Comparison of ENCODE assay signal across 21 cellular contexts in genomic region chr7:98335411-98335977, GRCh38. TPM values are rescaled to one million over a fixed set of nuclear protein-coding genes. Genes with fewer than 3 reads are reported as not detected.
DNase-seq lines count a peak whose midpoint lies in the region; ATAC-seq and TF ChIP-seq lines count a peak whose summit lies in the region.
"Had no signal": no experiment of that assay in that cellular context is flagged by ENCODE, and none has a peak within 500 bp of the region (broad histone marks: within the 10 kb centered on the region; RNA-seq: fewer than 3 reads in every experiment).

No MANE protein-coding gene starts in this region.

- no peak overlapping the region for H3K27ac ChIP-seq in spleen
- H3K27ac ChIP-seq: 22Rv1, BLaER1, HL-60 had no signal

- CTCF ChIA-PET in activated CD4-positive, alpha-beta T cell treated with anti-CD3 and anti-CD28 coated beads for 36 hours (lab: Charles Lee), result no interaction called here
- CTCF ChIA-PET in activated CD4-positive, alpha-beta T cell treated with anti-CD3 and anti-CD28 coated beads, Interleukin-2, amount 10 ng/mL, durations not matched to agents 7 days and 5 days (lab: Charles Lee), result no interaction called here
- CTCF ChIA-PET in Caco-2 (lab: Charles Lee), result no interaction called here

- intact Hi-C loops in activated CD4-positive, alpha-beta T cell treated with anti-CD3 and anti-CD28 coated beads for 36 hours (cut with DNase I, micrococcal nuclease), result no loop called here
- intact Hi-C loops in Caco-2 (cut with micrococcal nuclease; ENCODE audit: unreplicated experiment), result no loop called here
- intact Hi-C loops in spleen (cut with DNase I; ENCODE audit: low total_unique reads), result no loop called here

- peaks cover 2% of the 10 kb centered on the region for H3K27me3 Mint-ChIP-seq in activated CD4-positive, alpha-beta T cell treated with anti-CD3 and anti-CD28 coated beads for 36 hours
- H3K27me3 Mint-ChIP-seq in activated CD4-positive, alpha-beta T cell treated with anti-CD3 and anti-CD28 coated beads, Interleukin-2, amount 10 ng/mL, durations not matched to agents 7 days and 5 days, result no peaks in the 10 kb centered on the region
- H3K27me3 Mint-ChIP-seq in Caco-2 (ENCODE audit: insufficient read depth, unreplicated experiment) (no peaks in the 10 kb centered on the region), chondrocyte (ENCODE audit: low read depth) (no peaks in the 10 kb centered on the region)

- POLR2A ChIA-PET in activated CD4-positive, alpha-beta T cell treated with anti-CD3 and anti-CD28 coated beads for 36 hours (lab: Charles Lee), result no interaction called here
- POLR2A ChIA-PET in activated CD4-positive, alpha-beta T cell treated with anti-CD3 and anti-CD28 coated beads, Interleukin-2, amount 10 ng/mL, durations not matched to agents 7 days and 5 days (lab: Charles Lee), result no interaction called here
- POLR2A ChIA-PET in Caco-2 (lab: Charles Lee), result no interaction called here

- H3K27me3 ChIP-seq in Caco-2 (replicated peaks; ENCODE audit: control insufficient read depth, insufficient read depth, low read length), result no peaks in the 10 kb centered on the region
- no peaks in the 10 kb centered on the region for H3K27me3 ChIP-seq in spleen (replicated peaks in 1 of 7)
- H3K27me3 ChIP-seq: BLaER1 had no signal

- H3K4me1 ChIP-seq in Caco-2, result peaks cover 7% of the 10 kb centered on the region
- H3K4me1 ChIP-seq in spleen, result no peaks in the 10 kb centered on the region
- H3K4me1 ChIP-seq: BLaER1 had no signal

- no peaks in the 10 kb centered on the region for H3K36me3 Mint-ChIP-seq in activated CD4-positive, alpha-beta T cell treated with anti-CD3 and anti-CD28 coated beads for 36 hours (ENCODE audit: low read depth)
- no peaks in the 10 kb centered on the region for H3K36me3 Mint-ChIP-seq in activated CD4-positive, alpha-beta T cell treated with anti-CD3 and anti-CD28 coated beads, Interleukin-2, amount 10 ng/mL, durations not matched to agents 7 days and 5 days (ENCODE audit: low read depth)
- H3K36me3 Mint-ChIP-seq in Caco-2 (ENCODE audit: insufficient read depth, unreplicated experiment), result peaks cover 62% of the 10 kb centered on the region
- peaks cover 5% of the 10 kb centered on the region for H3K36me3 Mint-ChIP-seq in chondrocyte (ENCODE audit: low read depth)
- H3K36me3 Mint-ChIP-seq: CD14-positive monocyte had no signal

- no peak for TF ChIP-seq POLR2A in spleen (IDR thresholded peaks at IDR 0.05)

- BruUV-seq in Caco-2 (replicated peaks; lab: Mats Ljungman, UMichigan), result no TSS peak

- H3K4me1 Mint-ChIP-seq in activated CD4-positive, alpha-beta T cell treated with anti-CD3 and anti-CD28 coated beads for 36 hours, result no peaks in the 10 kb centered on the region
- H3K4me1 Mint-ChIP-seq in activated CD4-positive, alpha-beta T cell treated with anti-CD3 and anti-CD28 coated beads, Interleukin-2, amount 10 ng/mL, durations not matched to agents 7 days and 5 days, result no peaks in the 10 kb centered on the region
- H3K4me1 Mint-ChIP-seq in Caco-2 (ENCODE audit: low read depth, unreplicated experiment), result peaks cover 12% of the 10 kb centered on the region
- H3K4me1 Mint-ChIP-seq in chondrocyte (ENCODE audit: low read depth), result peaks cover 13% of the 10 kb centered on the region
- H3K4me1 Mint-ChIP-seq: CD14-positive monocyte; CD4-positive, alpha-beta memory T cell had no signal

- no peak overlapping the region for H3K4me3 ChIP-seq in Caco-2 (ENCODE audit: low read depth, low read length)
- no peak overlapping the region for H3K4me3 ChIP-seq in spleen
- H3K4me3 ChIP-seq: A549, BLaER1 had no signal

- H3K36me3 ChIP-seq in Caco-2 (ENCODE audit: control insufficient read depth, insufficient read depth, low read length) (no peaks in the 10 kb centered on the region; the same call in 1 of the 2 replicates), spleen (no peaks in the 10 kb centered on the region)
- H3K36me3 ChIP-seq: BLaER1 had no signal

- ATAC-seq in activated CD4-positive, alpha-beta T cell treated with anti-CD3 and anti-CD28 coated beads for 36 hours, result no peak

- no peak overlapping the region for H3K27ac Mint-ChIP-seq in activated CD4-positive, alpha-beta T cell treated with anti-CD3 and anti-CD28 coated beads for 36 hours
- no peak overlapping the region for H3K27ac Mint-ChIP-seq in activated CD4-positive, alpha-beta T cell treated with anti-CD3 and anti-CD28 coated beads, Interleukin-2, amount 10 ng/mL, durations not matched to agents 7 days and 5 days
- H3K27ac Mint-ChIP-seq in Caco-2 (ENCODE audit: unreplicated experiment), result peak overlapping the region; percentile 47
- no peak overlapping the region for H3K27ac Mint-ChIP-seq in chondrocyte (ENCODE audit: unreplicated experiment)
- H3K27ac Mint-ChIP-seq: CD14-positive monocyte, HFFc6 had no signal

- 86 to 92% (median 88%) methylated on average over 8 of the region's 8 CpGs for WGBS in spleen, 5 donors

- no peak for DNase-seq in activated CD4-positive, alpha-beta T cell treated with anti-CD3 and anti-CD28 coated beads for 36 hours
- DNase-seq in activated CD4-positive, alpha-beta T cell treated with anti-CD3 and anti-CD28 coated beads, Interleukin-2, amount 10 ng/mL, durations not matched to agents 7 days and 5 days, result no peak
- no peak for DNase-seq in Caco-2
- DNase-seq in chondrocyte (ENCODE audit: low spot score), result peak; percentile 54
- DNase-seq in spleen, result peak; percentile 56
- DNase-seq in NCI-H524 treated with DMSO at 0.1 percent for 48 hours (lab: John Stamatoyannopoulos, UW), result no peak
- DNase-seq in DMS 273 (lab: John Stamatoyannopoulos, UW; ENCODE audit: unreplicated experiment), result no peak
- DNase-seq in NCI-H1092 (lab: John Stamatoyannopoulos, UW), result no peak
- DNase-seq: CD4-positive, alpha-beta memory T cell; DMS153; DMS79; GDM1; GOT3; H7; HFFc6; IMR-90 had no signal

- TF ChIP-seq CTCF in Caco-2 (IDR thresholded peaks at IDR 0.05; ENCODE audit: insufficient read depth in 1 of 2, low read depth in 1 of 2, low read length in 1 of 2, severe bottlenecking in 1 of 2, unreplicated experiment in 1 of 2), result no peak
- TF ChIP-seq CTCF in chondrocyte (IDR thresholded peaks at IDR 0.05), result no peak
- TF ChIP-seq CTCF in spleen (IDR thresholded peaks at IDR 0.05 in 8 of 11, conservative IDR thresholded peaks at IDR 0.05 in 3 of 11), result no peak

- peaks cover 7% of the 10 kb centered on the region for H3K9me3 Mint-ChIP-seq in activated CD4-positive, alpha-beta T cell treated with anti-CD3 and anti-CD28 coated beads for 36 hours (ENCODE audit: low read depth)
- no peaks in the 10 kb centered on the region for H3K9me3 Mint-ChIP-seq in activated CD4-positive, alpha-beta T cell treated with anti-CD3 and anti-CD28 coated beads, Interleukin-2, amount 10 ng/mL, durations not matched to agents 7 days and 5 days
- H3K9me3 Mint-ChIP-seq in Caco-2 (ENCODE audit: unreplicated experiment) (peaks cover 12% of the 10 kb centered on the region), chondrocyte (ENCODE audit: low read depth) (peaks cover 14% of the 10 kb centered on the region)

- H3K4me3 Mint-ChIP-seq in activated CD4-positive, alpha-beta T cell treated with anti-CD3 and anti-CD28 coated beads for 36 hours, result peak overlapping the region; percentile 18
- no peak overlapping the region for H3K4me3 Mint-ChIP-seq in activated CD4-positive, alpha-beta T cell treated with anti-CD3 and anti-CD28 coated beads, Interleukin-2, amount 10 ng/mL, durations not matched to agents 7 days and 5 days
- no peak overlapping the region for H3K4me3 Mint-ChIP-seq in Caco-2 (ENCODE audit: unreplicated experiment)
- no peak overlapping the region for H3K4me3 Mint-ChIP-seq in chondrocyte (ENCODE audit: unreplicated experiment)
- H3K4me3 Mint-ChIP-seq: CD4-positive, alpha-beta memory T cell; HFFc6 had no signal

- H3K9me3 ChIP-seq in Caco-2 (peaks cover 14% of the 10 kb centered on the region), spleen (peaks cover 0 to 12% (median 4%) of the 10 kb centered on the region in 8 donors)
- H3K9me3 ChIP-seq: A549 had no signal

RNA-seq across cellular contexts. Expression of gene BRI3, which starts 54.0 kb away (rescaled TPM):
- 10 to 100 TPM; 45.1 to 47.6 TPM for total RNA-seq in activated CD4-positive, alpha-beta T cell treated with anti-CD3 and anti-CD28 coated beads for 36 hours
- total RNA-seq in activated CD4-positive, alpha-beta T cell treated with anti-CD3 and anti-CD28 coated beads, Interleukin-2, amount 10 ng/mL, durations not matched to agents 7 days and 5 days, result 10 to 100 TPM; 42.0 to 48.3 TPM
- total RNA-seq in Caco-2 (2022) (197 and 224 TPM in 2 replicates), chondrocyte (264 to 370 TPM (median 359 TPM) in 3 replicates), spleen (100 to 1,000 TPM in 4 of 7 donors, 10 to 100 TPM in 3; 59.3 to 264 (median 191) TPM)
- polyA plus RNA-seq in spleen, result 100 to 1,000 TPM in 2 of 3 donors, 10 to 100 TPM in 1; 100.0 to 229 (median 164) TPM

Comparison
In these comparisons a context has a peak if more than half of its experiments do, and no peak if none do; other contexts are left out.
1. DNase-seq: peak in chondrocyte (single experiment) and spleen (single experiment); none in activated CD4-positive, alpha-beta T cell treated with anti-CD3 and anti-CD28 coated beads for 36 hours (single experiment), activated CD4-positive, alpha-beta T cell treated with anti-CD3 and anti-CD28 coated beads, Interleukin-2, amount 10 ng/mL, durations not matched to agents 7 days and 5 days (single experiment), Caco-2 (0 of 2), NCI-H524 treated with DMSO at 0.1 percent for 48 hours (single experiment), DMS 273 (single experiment) and NCI-H1092 (single experiment).